In genomic region chr5:36389245-36389644, GRCh38 we compare ENCODE assay signal across 1 cellular context.
TF ChIP-seq lines count a peak whose summit lies in the region.

No MANE protein-coding gene starts in this region.

TF ChIP-seq in GM23338, 12 proteins besides CTCF, POLR2A, EP300 and RAD21 (continued from another document):
- TF ChIP-seq REST (IDR thresholded peaks at IDR 0.05; ENCODE audit: unreplicated experiment), result no peak
TF ChIP-seq in GM23338: peak in this region for 0.
